Comparison of ENCODE assay signal across 8 cellular contexts in genomic region chr1:64745181-64745985, GRCh38. TPM values are rescaled to one million over a fixed set of nuclear protein-coding genes. Genes with fewer than 3 reads are reported as not detected.
A peak's percentile ranks its signal among the peaks of the same experiment; 100 is the strongest.
DNase-seq lines count a peak whose midpoint lies in the region; ATAC-seq, FAIRE-seq and TF ChIP-seq lines count a peak whose summit lies in the region.

No MANE protein-coding gene starts in this region.

- H4K20me1 ChIP-seq in keratinocyte (ENCODE audit: control insufficient read depth, extremely low read depth, insufficient read depth, low read length): no peaks in the 10 kb centered on the region

- ATAC-seq in HG03432 (IDR thresholded peaks at IDR 0.05; ENCODE audit: unreplicated experiment): peak; percentile 28
- peak; percentile 40 for ATAC-seq in T-helper 17 cell
- peak; percentile 5 for ATAC-seq in central memory CD8-positive, alpha-beta T cell (replicated peaks; ENCODE audit: extremely low read depth, poor library complexity, severe bottlenecking)
- no peak for ATAC-seq in GM19397 (IDR thresholded peaks at IDR 0.05; ENCODE audit: unreplicated experiment)

- no peaks in the 10 kb centered on the region for H3K36me3 ChIP-seq in keratinocyte (ENCODE audit: control insufficient read depth in 2 of 2, extremely low read depth in 1 of 2, insufficient read depth in 2 of 2, low read length in 2 of 2)

- H3K27me3 ChIP-seq in keratinocyte (ENCODE audit: control insufficient read depth, extremely low read depth, insufficient read depth, low read length): no peaks in the 10 kb centered on the region

- peak overlapping the region; percentile 72 to 84 (median 79) for H3K4me3 ChIP-seq in keratinocyte (ENCODE audit: control insufficient read depth in 2 of 3, extremely low read depth in 1 of 3, insufficient read depth in 2 of 3, low read depth in 1 of 3, low read length in 3 of 3)

- peak overlapping the region; percentile 91 for H3K4me2 ChIP-seq in keratinocyte (ENCODE audit: control insufficient read depth, extremely low read depth, insufficient read depth, low read depth, low read length)

- peak; percentile 2 to 3 for DNase-seq in activated CD4-positive, alpha-beta T cell treated with anti-CD3 and anti-CD28 coated beads for 4 hours
- no peak for DNase-seq in activated CD4-positive, alpha-beta T cell treated with anti-CD3 and anti-CD28 coated beads, Interleukin-2, amount 50 U/mL, for 4 hours
- DNase-seq in T-helper 17 cell (peak in 1 of 3 donors; percentile 11), keratinocyte (ENCODE audit: low read depth, low spot score) (no peak)
- DNase-seq in central memory CD8-positive, alpha-beta T cell (ENCODE audit: low spot score in 2 of 2): no peak
- DNase-seq in stimulated activated CD4-positive, alpha-beta T cell treated with anti-CD3 and anti-CD28 coated beads, Interleukin-2, amount 100 ng/mL, for 24 hours: peak; percentile 17 to 31

- peak overlapping the region; percentile 92 for H2AFZ ChIP-seq in keratinocyte (ENCODE audit: control insufficient read depth, low read length)

- H3K27me3 Mint-ChIP-seq in T-helper 17 cell: no peaks in the 10 kb centered on the region
- no peaks in the 10 kb centered on the region for H3K27me3 Mint-ChIP-seq in central memory CD8-positive, alpha-beta T cell

- H3K79me2 ChIP-seq in keratinocyte (ENCODE audit: control insufficient read depth, insufficient read depth, low read length): no peaks in the 10 kb centered on the region

- peak overlapping the region; percentile 49 for H3K27ac Mint-ChIP-seq in T-helper 17 cell
- H3K27ac Mint-ChIP-seq in central memory CD8-positive, alpha-beta T cell (ENCODE audit: low read depth): peak overlapping the region; percentile 71

- peak overlapping the region; percentile 78 for H3K9ac ChIP-seq in keratinocyte (ENCODE audit: control insufficient read depth, extremely low read depth, insufficient read depth, low read length)

- no peaks in the 10 kb centered on the region for H3K36me3 Mint-ChIP-seq in T-helper 17 cell (ENCODE audit: low read depth)
- peaks cover 6% of the 10 kb centered on the region for H3K36me3 Mint-ChIP-seq in central memory CD8-positive, alpha-beta T cell (ENCODE audit: insufficient read depth)

- no peak for TF ChIP-seq CTCF in keratinocyte (optimal IDR thresholded peaks at IDR 0.05 in 1 of 3, IDR thresholded peaks at IDR 0.05 in 1 of 3, conservative IDR thresholded peaks at IDR 0.05 in 1 of 3; ENCODE audit: extremely low read depth in 1 of 3, insufficient read depth in 2 of 3, low read length in 3 of 3)

- dilution Hi-C loops in keratinocyte (cut with MboI; ENCODE audit: extremely low pct_ligation_motif_present, low sequenced_read_pairs): no loop called here

- H3K9me3 ChIP-seq in T-helper 17 cell (ENCODE audit: control insufficient read depth, low read length, poor library complexity, severe bottlenecking) (no peaks in the 10 kb centered on the region), keratinocyte (ENCODE audit: control insufficient read depth, low read depth, low read length) (no peaks in the 10 kb centered on the region)

- no peaks in the 10 kb centered on the region for H3K9me3 Mint-ChIP-seq in central memory CD8-positive, alpha-beta T cell

- H3K9me1 ChIP-seq in keratinocyte (ENCODE audit: control insufficient read depth, extremely low read depth, insufficient read depth, low read length): no peaks in the 10 kb centered on the region

- peak overlapping the region; percentile 88 for H3K4me3 Mint-ChIP-seq in T-helper 17 cell
- H3K4me3 Mint-ChIP-seq in central memory CD8-positive, alpha-beta T cell: peak overlapping the region; percentile 82

- FAIRE-seq in keratinocyte (lab: Jason Lieb, UNC): no peak

- peak overlapping the region; percentile 26 for H3K27ac ChIP-seq in keratinocyte (ENCODE audit: control insufficient read depth, insufficient read depth, low read length)

- peaks cover 21% of the 10 kb centered on the region for H3K4me1 Mint-ChIP-seq in T-helper 17 cell
- peaks cover 15% of the 10 kb centered on the region for H3K4me1 Mint-ChIP-seq in central memory CD8-positive, alpha-beta T cell

- no peaks in the 10 kb centered on the region for H3K4me1 ChIP-seq in keratinocyte (ENCODE audit: control insufficient read depth, extremely low read depth, insufficient read depth, low read length)

RNA-seq across cellular contexts. Expression of gene RAVER2, which starts 0.5 kb away (rescaled TPM):
- 1 to 10 TPM; 1.5 to 1.6 TPM for total RNA-seq in T-helper 17 cell
- polyA plus RNA-seq in keratinocyte: 6.3 to 9.1 TPM (median 7.0 TPM) in 3 replicates
- polyA plus RNA-seq in keratinocyte (2011; ENCODE audit: low read depth): 1.7 TPM
- 4.8 and 8.9 TPM in 2 replicates for polyA plus RNA-seq in keratinocyte (2011; cell fraction: cytosol; rRNA removed)
- 6.5 and 8.6 TPM in 2 replicates for polyA plus RNA-seq in keratinocyte (2011; cell fraction: nucleus; rRNA removed)
- 2.0 and 4.5 TPM in 2 replicates for polyA plus RNA-seq in keratinocyte (2012; ENCODE audit: low replicate concordance)
- polyA minus RNA-seq in keratinocyte: 3.3 to 10.5 TPM (median 5.6 TPM) in 3 replicates
- 6.5 TPM for polyA minus RNA-seq in keratinocyte (2011; cell fraction: cytosol; rRNA and poly(A)+ RNA removed)
- 3.7 and 7.6 TPM in 2 replicates for polyA minus RNA-seq in keratinocyte (2011; cell fraction: nucleus; rRNA and poly(A)+ RNA removed)

Comparison
In these comparisons a context has a peak if more than half of its experiments do, and no peak if none do; other contexts are left out.
1. DNase-seq: peak in activated CD4-positive, alpha-beta T cell treated with anti-CD3 and anti-CD28 coated beads for 4 hours (2 of 2) and stimulated activated CD4-positive, alpha-beta T cell treated with anti-CD3 and anti-CD28 coated beads, Interleukin-2, amount 100 ng/mL, for 24 hours (2 of 2); none in activated CD4-positive, alpha-beta T cell treated with anti-CD3 and anti-CD28 coated beads, Interleukin-2, amount 50 U/mL, for 4 hours (0 of 2), central memory CD8-positive, alpha-beta T cell (0 of 2) and keratinocyte (single experiment).